Comparison of ENCODE assay signal across 1 cellular context in genomic region chr2:241033994-241034393, GRCh38.
TF ChIP-seq lines count a peak whose summit lies in the region.

No MANE protein-coding gene starts in this region.

TF ChIP-seq in H1, 55 proteins besides CTCF, POLR2A, EP300 and RAD21:
- no peak for TF ChIP-seq SP1 (IDR thresholded peaks at IDR 0.05; ENCODE audit: low read depth, low read length)
- no peak for TF ChIP-seq CREB1 (IDR thresholded peaks at IDR 0.05)
- no peak for TF ChIP-seq TEAD4 (IDR thresholded peaks at IDR 0.05; ENCODE audit: low read depth, low read length)
- no peak for TF ChIP-seq ATF3 (IDR thresholded peaks at IDR 0.05; ENCODE audit: insufficient read depth, low read depth, low read length)
- TF ChIP-seq TAF7 (optimal IDR thresholded peaks at IDR 0.05; ENCODE audit: borderline replicate concordance, low read depth, low read length): no peak
